Comparison of ENCODE assay signal across 25 cellular contexts in the genomic region with DNA sequence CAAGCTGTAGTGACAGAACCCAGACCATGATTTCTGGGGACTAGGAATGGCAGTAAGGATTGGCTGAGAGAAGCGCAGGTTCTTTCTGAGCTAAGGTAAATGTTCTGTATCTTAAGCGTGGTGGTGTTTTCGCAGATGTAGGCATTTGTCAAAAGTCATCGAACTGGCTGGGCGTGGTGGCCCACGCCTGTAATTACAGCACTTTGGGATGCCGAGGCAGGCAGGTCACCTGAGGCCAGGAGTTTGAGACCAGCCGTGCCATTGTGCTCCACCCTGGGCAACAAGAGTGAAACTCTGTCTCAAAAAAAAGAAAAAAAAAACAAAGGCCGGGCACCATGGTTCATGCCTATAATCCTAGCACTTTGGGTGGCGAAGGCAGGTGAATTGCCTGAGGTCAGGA.
"Had no signal": no experiment of that assay in that cellular context is flagged by ENCODE, and none has a peak within 500 bp of the region (broad histone marks: within the 10 kb centered on the region; RNA-seq: fewer than 3 reads in every experiment).

No MANE protein-coding gene starts in this region.

- DNase-seq: stimulated activated CD4-positive, alpha-beta T cell treated with anti-CD3 and anti-CD28 coated beads, Interleukin-2, amount 100 ng/mL, for 48 hours; stimulated activated CD4-positive, alpha-beta T cell treated with anti-CD3 and anti-CD28 coated beads, Interleukin-4, amount 100 ng/mL, for 1 hour; stimulated activated CD4-positive, alpha-beta T cell treated with anti-CD3 and anti-CD28 coated beads, Interleukin-4, amount 100 ng/mL, for 24 hours; stimulated activated CD4-positive, alpha-beta T cell treated with anti-CD3 and anti-CD28 coated beads, Interleukin-4, amount 100 ng/mL, for 4 hours; stimulated activated CD8-positive, alpha-beta memory T cell treated with anti-CD3 and anti-CD28 coated beads, Interleukin-4, amount 100 ng/mL, for 48 hours; stimulated activated naive B cell treated with anti-CD40 and anti-IgM and Interleukin-4, amounts not matched to agents 10 μg/mL and 1 μg/mL and 100 μg/mL, for 72 hours; stimulated activated naive CD4-positive, alpha-beta T cell; stimulated activated naive CD4-positive, alpha-beta T cell treated with Interleukin-2 at 50 U/mL for 16 hours; stimulated activated naive CD8-positive, alpha-beta T cell treated with anti-CD3 and anti-CD28 coated beads, Interleukin-15, amount 100 ng/mL, for 72 hours; stimulated activated naive CD8-positive, alpha-beta T cell treated with anti-CD3 and anti-CD28 coated beads, Interleukin-15, Interleukin-2, amounts not matched to agents 100 U/mL and 50 U/mL, for 24 hours; stomach; substantia nigra; testis; thyroid gland; tibial artery; transverse colon; upper lobe of left lung; upper lobe of right lung; uterus had no signal

- H3K27ac ChIP-seq: stomach, suprapubic skin, testis, thoracic aorta, thyroid gland, tibial artery, tibial nerve, transverse colon, upper lobe of left lung, upper lobe of right lung, uterus, vagina had no signal

- H3K4me3 ChIP-seq: stomach, suprapubic skin, testis, thoracic aorta, thyroid gland, tibial artery, tibial nerve, transverse colon, upper lobe of left lung, upper lobe of right lung, uterus, vagina had no signal

- H3K27me3 ChIP-seq: suprapubic skin, testis, thyroid gland, transverse colon, upper lobe of left lung, uterus, vagina had no signal

- H3K9me3 ChIP-seq: suprapubic skin, testis, thoracic aorta, thyroid gland, tibial artery, transverse colon, upper lobe of left lung, upper lobe of right lung, uterus, vagina had no signal

- H3K36me3 ChIP-seq: stomach, suprapubic skin, thoracic aorta, thyroid gland, tibial artery, tibial nerve, transverse colon, upper lobe of left lung, upper lobe of right lung, uterus, vagina had no signal

- ATAC-seq: stimulated activated effector memory CD8-positive, alpha-beta T cell treated with anti-CD3 and anti-CD28 coated beads, Interleukin-12 subunit alpha, Interleukin-12 subunit beta, amount 100 ng/mL, for 72 hours; stimulated activated memory B cell treated with anti-CD40 and anti-IgM and Interleukin-4, amounts not matched to agents 10 μg/mL and 1 μg/mL and 100 μg/mL, for 72 hours; stimulated activated naive B cell treated with anti-CD40 and anti-IgM and Interleukin-4, amounts not matched to agents 10 μg/mL and 1 μg/mL and 100 μg/mL, for 72 hours; stimulated activated naive CD8-positive, alpha-beta T cell treated with anti-CD3 and anti-CD28 coated beads, Interleukin-15, amount 100 ng/mL, for 72 hours; stimulated activated naive CD8-positive, alpha-beta T cell treated with anti-CD3 and anti-CD28 coated beads, Interleukin-15, Interleukin-2, amounts not matched to agents 100 U/mL and 50 U/mL, for 24 hours; upper lobe of right lung had no signal

- H3K4me1 ChIP-seq: stomach, suprapubic skin, testis, thyroid gland, tibial artery, tibial nerve, upper lobe of left lung, upper lobe of right lung, uterus, vagina had no signal
